Comparison of ENCODE assay signal across 8 cellular contexts in the genomic region with DNA sequence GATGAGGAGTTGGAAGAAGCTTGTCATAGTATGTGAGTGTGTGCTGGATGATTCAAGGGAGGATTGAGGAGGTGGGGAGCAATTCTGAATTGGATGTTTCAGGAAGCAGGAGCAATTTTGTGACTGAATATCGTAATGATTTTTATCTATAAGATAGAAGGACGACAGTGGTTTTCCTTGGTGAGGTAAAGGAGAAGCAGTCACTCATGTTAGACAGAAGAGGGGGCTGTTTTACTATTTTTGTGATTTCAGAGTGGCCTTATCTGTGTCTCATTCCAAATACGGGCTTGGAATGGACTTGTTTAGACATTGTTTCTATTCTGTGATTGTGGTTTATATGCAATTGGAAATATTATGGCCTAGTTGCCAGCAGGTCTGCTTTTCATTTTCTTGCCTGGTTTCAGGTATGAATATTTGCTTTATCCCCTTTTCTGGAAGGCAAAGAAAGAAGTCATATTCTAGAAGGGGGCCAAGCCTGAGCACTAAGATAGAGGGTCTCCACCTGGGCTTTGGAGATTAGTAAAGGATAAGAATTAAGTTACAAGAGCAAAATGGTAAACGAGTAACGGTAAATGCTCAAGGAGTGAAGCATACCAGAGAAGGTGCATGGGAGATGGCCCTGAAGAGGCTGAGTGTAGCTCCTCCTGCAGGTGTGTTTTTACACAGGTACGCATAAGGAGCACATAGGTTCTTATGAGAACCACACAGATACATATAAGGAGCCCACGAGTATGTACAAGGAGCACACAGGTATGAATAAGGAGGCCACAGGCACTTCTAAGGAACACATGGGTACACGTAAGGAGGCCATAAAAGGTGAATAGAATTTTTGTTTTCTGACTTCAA.
DNase-seq lines count a peak whose midpoint lies in the region; ATAC-seq and TF ChIP-seq lines count a peak whose summit lies in the region.

No MANE protein-coding gene starts in this region.

- BruUV-seq in PC-9 (replicated peaks; lab: Mats Ljungman, UMichigan) = no TSS peak

- H3K4me2 ChIP-seq in PC-9 = 0 out of 2 replicates have a peak overlapping the region, but pooled peaks have one; percentile 19

- no peaks in the 10 kb centered on the region for H3K79me2 ChIP-seq in PC-9 (ENCODE audit: low read depth)

- H3K27me3 ChIP-seq in PC-9 (ENCODE audit: insufficient read depth, low read depth) (no peaks in the 10 kb centered on the region), esophagus muscularis mucosa (no peaks in the 10 kb centered on the region)

- WGBS in esophagus muscularis mucosa = 63% methylated on average over 8 of the region's 8 CpGs

- no peaks in the 10 kb centered on the region for H3K4me1 ChIP-seq in PC-9 (replicated peaks; ENCODE audit: insufficient read depth)
- peaks cover 0 to 7% (median 4%) of the 10 kb centered on the region in 4 donors for H3K4me1 ChIP-seq in esophagus muscularis mucosa

- POLR2A ChIA-PET in PC-9 (lab: Charles Lee; ENCODE audit: unreplicated experiment) = no interaction called here

- TF ChIP-seq CTCF in PC-9 (conservative IDR thresholded peaks at IDR 0.05) = peak; percentile 80
- TF ChIP-seq CTCF in esophagus muscularis mucosa (IDR thresholded peaks at IDR 0.05) = peak; percentile 21 to 43 (median 27)

- no peaks in the 10 kb centered on the region for H3K9me2 ChIP-seq in PC-9 (ENCODE audit: insufficient read depth)

- no peak overlapping the region for H3K4me3 ChIP-seq in Jurkat, Clone E6-1 (ENCODE audit: low read length)
- H3K4me3 ChIP-seq in PC-9 (no peak overlapping the region), esophagus muscularis mucosa (no peak overlapping the region)

- ATAC-seq in GM21529 (IDR thresholded peaks at IDR 0.05; ENCODE audit: unreplicated experiment) = no peak
- no peak for ATAC-seq in HG02938 (IDR thresholded peaks at IDR 0.05; ENCODE audit: unreplicated experiment)
- ATAC-seq in HG02678 (IDR thresholded peaks at IDR 0.05; ENCODE audit: unreplicated experiment) = no peak

- CTCF ChIA-PET in PC-9 (lab: Charles Lee) = interaction anchor here (0.6 to 1.2 kb wide), 3 partner anchors 15 to 1447 kb away, joined by 3 read pairs; no protein-coding TSS in a partner anchor

- H2AFZ ChIP-seq in PC-9 = no peak overlapping the region

- no peak for TF ChIP-seq EP300 in esophagus muscularis mucosa (IDR thresholded peaks at IDR 0.05)

- no peaks in the 10 kb centered on the region for H4K20me1 ChIP-seq in PC-9 (ENCODE audit: insufficient read depth)

- H3K9me3 ChIP-seq in PC-9 (ENCODE audit: insufficient read depth, low read depth) = no peaks in the 10 kb centered on the region; the same call in 1 of the 2 replicates
- H3K9me3 ChIP-seq in esophagus muscularis mucosa = no peaks in the 10 kb centered on the region

- H3K27ac ChIP-seq in PC-9 (no peak overlapping the region), esophagus muscularis mucosa (replicated peaks in 1 of 4) (no peak overlapping the region)

- no peaks in the 10 kb centered on the region for H3F3A ChIP-seq in PC-9 (ENCODE audit: insufficient read depth, low read depth)

- DNase-seq in DMS79 treated with DMSO at 0.1 percent for 48 hours (lab: John Stamatoyannopoulos, UW) (peak; percentile 38), PC-9 (peak in 1 of 2 experiments; percentile 54), esophagus muscularis mucosa (ENCODE audit: extremely low spot score) (no peak), stromal cell of bone marrow (ENCODE audit: low read depth) (peak; percentile 33)
- peak; percentile 18 for DNase-seq in Jurkat, Clone E6-1 (ENCODE audit: low read depth, low spot score)

- no peaks in the 10 kb centered on the region for H3K36me3 ChIP-seq in PC-9 (ENCODE audit: low read depth)
- H3K36me3 ChIP-seq in esophagus muscularis mucosa = no peaks in the 10 kb centered on the region

- TF ChIP-seq POLR2A in esophagus muscularis mucosa (IDR thresholded peaks at IDR 0.05; ENCODE audit: low read depth) = no peak

- intact Hi-C loops in PC-9 (cut with micrococcal nuclease; ENCODE audit: unreplicated experiment) (loop anchor here (5.0 kb wide), 4 partner anchors 157 to 1577 kb away; no protein-coding TSS in a partner anchor), esophagus muscularis mucosa (cut with DNase I) (no loop called here)
